In the genomic region with DNA sequence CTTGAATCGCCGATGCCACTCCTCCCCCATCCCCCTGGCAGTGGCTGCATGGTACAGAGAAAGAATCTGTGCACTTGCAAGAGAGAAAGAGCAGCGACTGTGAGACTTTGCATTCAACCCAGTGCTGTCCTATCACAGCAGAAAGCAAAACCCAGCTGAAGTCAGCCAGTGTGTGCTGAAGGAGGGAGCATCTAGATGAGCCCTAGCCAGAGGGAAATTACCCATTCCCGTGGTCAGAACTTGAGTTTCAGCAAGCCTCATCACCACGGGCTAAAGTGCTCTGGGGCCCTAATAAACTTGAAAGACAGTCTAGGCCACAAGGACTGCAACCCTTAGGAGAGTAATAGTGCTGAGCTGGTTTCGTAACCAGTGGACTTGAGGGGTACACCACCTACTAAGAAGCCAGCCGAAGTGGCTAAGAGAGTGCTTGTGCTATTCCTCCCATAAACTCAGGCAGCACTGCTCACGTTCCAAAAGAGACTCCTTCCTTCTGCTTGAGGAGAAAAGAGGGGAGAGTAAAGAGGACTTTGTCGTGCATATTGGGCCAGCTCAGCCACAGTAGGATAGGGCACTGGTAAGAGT, we compare ENCODE assay signal across 16 cellular contexts.
"Had no signal": no experiment of that assay in that cellular context is flagged by ENCODE, and none has a peak within 500 bp of the region (broad histone marks: within the 10 kb centered on the region; RNA-seq: fewer than 3 reads in every experiment).

No MANE protein-coding gene starts in this region.

- H3K9me3 ChIP-seq: ovary, spleen, thoracic aorta had no signal

- H3K36me3 ChIP-seq: ovary, spleen, thoracic aorta had no signal

- ATAC-seq: left cardiac atrium, sciatic nerve had no signal

- H3K4me3 Mint-ChIP-seq: activated naive CD8-positive, alpha-beta T cell treated with anti-CD3 and anti-CD28 coated beads for 36 hours; brain; immature natural killer cell; neural crest cell had no signal

- H3K4me3 ChIP-seq: lung, ovary, spleen, thoracic aorta had no signal

- H3K27me3 ChIP-seq: ovary, spleen had no signal

- H3K27ac Mint-ChIP-seq: activated naive CD8-positive, alpha-beta T cell treated with anti-CD3 and anti-CD28 coated beads for 36 hours; brain; immature natural killer cell had no signal

- DNase-seq: activated CD4-positive, alpha-beta T cell treated with anti-CD3 and anti-CD28 coated beads, Interleukin-2, amount 50 U/mL, for 1 hour; activated CD8-positive, alpha-beta memory T cell treated with anti-CD3 and anti-CD28 coated beads for 24 hours; activated naive CD8-positive, alpha-beta T cell treated with anti-CD3 and anti-CD28 coated beads for 36 hours; amygdala; effector memory CD4-positive, alpha-beta T cell; head of caudate nucleus; immature natural killer cell; left cardiac atrium; midbrain; ovary; spleen had no signal

- H3K9me3 Mint-ChIP-seq: activated naive CD8-positive, alpha-beta T cell treated with anti-CD3 and anti-CD28 coated beads for 36 hours; brain; immature natural killer cell; neural crest cell had no signal

- H3K27ac ChIP-seq: ovary, spleen, thoracic aorta had no signal
